ENCODE assay signal across 1 cellular context in the genomic region with DNA sequence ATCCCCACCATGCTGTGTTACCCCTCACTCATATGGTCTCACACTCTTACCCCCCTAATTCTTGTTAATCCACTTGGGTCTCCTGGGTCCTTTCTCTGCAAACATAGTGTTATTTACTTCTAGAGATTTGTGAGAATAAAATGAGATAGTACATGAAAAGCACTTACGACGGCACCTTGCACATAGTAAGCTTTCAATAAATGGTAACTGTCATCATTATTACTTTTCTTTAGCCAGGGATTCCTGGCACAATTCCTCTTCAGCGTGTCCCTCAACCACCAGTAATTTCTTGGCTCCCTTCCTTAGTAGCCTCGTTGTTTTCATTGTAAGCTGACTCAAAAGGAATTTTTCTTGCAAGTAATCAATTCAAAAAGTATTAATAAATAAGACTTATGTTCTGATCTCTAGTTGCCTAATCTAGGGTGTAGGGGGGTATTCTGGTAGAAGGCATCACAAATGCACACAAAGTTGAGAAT.
TF ChIP-seq lines count a peak whose summit lies in the region.

No MANE protein-coding gene starts in this region.

TF ChIP-seq in GM12878, 131 proteins besides CTCF, POLR2A, EP300 and RAD21:
- TF ChIP-seq HDGF (IDR thresholded peaks at IDR 0.05) (no peak), NFIC (IDR thresholded peaks at IDR 0.05; ENCODE audit: low read depth, low read length) (no peak), NFYA (IDR thresholded peaks at IDR 0.05; ENCODE audit: borderline replicate concordance, low read depth, low read length) (no peak), TCF7 (IDR thresholded peaks at IDR 0.05; ENCODE audit: borderline replicate concordance) (no peak), HDAC2 (IDR thresholded peaks at IDR 0.05) (no peak), SUPT20H (IDR thresholded peaks at IDR 0.05; ENCODE audit: borderline replicate concordance, control insufficient read depth, low read depth, low read length) (no peak), ZBTB11 (CRISPR knock-in tag; IDR thresholded peaks at IDR 0.05) (no peak), BCLAF1 (IDR thresholded peaks at IDR 0.05) (no peak)
- TF ChIP-seq, protein P1, sequence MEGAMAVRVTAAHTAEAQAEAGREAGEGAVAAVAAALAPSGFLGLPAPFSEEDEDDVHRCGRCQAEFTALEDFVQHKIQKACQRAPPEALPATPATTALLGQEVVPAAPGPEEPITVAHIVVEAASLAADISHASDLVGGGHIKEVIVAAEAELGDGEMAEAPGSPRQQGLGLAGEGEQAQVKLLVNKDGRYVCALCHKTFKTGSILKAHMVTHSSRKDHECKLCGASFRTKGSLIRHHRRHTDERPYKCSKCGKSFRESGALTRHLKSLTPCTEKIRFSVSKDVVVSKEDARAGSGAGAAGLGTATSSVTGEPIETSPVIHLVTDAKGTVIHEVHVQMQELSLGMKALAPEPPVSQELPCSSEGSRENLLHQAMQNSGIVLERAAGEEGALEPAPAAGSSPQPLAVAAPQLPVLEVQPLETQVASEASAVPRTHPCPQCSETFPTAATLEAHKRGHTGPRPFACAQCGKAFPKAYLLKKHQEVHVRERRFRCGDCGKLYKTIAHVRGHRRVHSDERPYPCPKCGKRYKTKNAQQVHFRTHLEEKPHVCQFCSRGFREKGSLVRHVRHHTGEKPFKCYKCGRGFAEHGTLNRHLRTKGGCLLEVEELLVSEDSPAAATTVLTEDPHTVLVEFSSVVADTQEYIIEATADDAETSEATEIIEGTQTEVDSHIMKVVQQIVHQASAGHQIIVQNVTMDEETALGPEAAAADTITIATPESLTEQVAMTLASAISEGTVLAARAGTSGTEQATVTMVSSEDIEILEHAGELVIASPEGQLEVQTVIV (IDR thresholded peaks at IDR 0.05; ENCODE audit: borderline replicate concordance, partially characterized antibody) = no peak
